19 cellular contexts compared by ENCODE assay signal in the genomic region with DNA sequence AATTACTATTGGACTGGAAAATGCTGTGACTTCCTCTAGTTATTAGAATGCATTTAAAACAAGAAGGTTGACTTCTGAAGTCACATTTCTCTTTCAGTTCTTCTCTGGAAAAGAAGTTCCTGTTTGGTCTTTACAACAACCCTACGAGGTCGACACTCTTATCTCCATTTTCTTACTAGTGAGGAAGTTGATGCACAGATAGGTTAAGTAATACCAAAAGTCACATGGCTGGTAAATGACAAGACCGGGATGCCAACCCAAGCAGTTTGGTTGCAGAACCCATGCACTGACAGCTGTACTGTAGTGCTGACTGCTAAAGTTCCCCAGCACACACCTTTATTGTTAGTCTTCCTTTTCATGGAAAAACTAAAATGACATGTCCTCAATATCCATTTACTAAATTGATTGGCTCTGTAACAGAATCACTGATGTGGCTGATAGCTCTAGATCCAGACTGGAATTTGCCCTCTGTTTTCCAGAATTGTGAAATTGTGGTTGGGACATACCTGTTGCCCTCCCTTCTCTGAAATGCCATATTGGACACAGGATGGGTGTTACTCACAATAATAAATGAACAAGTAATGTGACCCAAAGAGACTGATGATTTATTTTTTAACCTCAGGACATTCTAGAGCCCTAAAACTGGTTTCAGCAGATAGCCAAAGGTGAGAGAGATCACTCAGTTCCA. TPM values are rescaled to one million over a fixed set of nuclear protein-coding genes. Genes with fewer than 3 reads are reported as not detected.
DNase-seq lines count a peak whose midpoint lies in the region; ATAC-seq, FAIRE-seq and TF ChIP-seq lines count a peak whose summit lies in the region.
"Had no signal": no experiment of that assay in that cellular context is flagged by ENCODE, and none has a peak within 500 bp of the region (broad histone marks: within the 10 kb centered on the region; RNA-seq: fewer than 3 reads in every experiment).

No MANE protein-coding gene starts in this region.

- FAIRE-seq in GM12892 (lab: Jason Lieb, UNC) = peak; percentile 27

- H3K9me3 Mint-ChIP-seq in activated T-helper 17 cell treated with anti-CD3 and anti-CD28 coated beads, Interleukin-2, amount 50 U/mL, for 72 hours = no peaks in the 10 kb centered on the region
- no peaks in the 10 kb centered on the region for H3K9me3 Mint-ChIP-seq in activated CD4-positive, alpha-beta memory T cell treated with anti-CD3 and anti-CD28 coated beads for 36 hours
- H3K9me3 Mint-ChIP-seq: T-cell had no signal

- peaks cover 23% of the 10 kb centered on the region for H3K36me3 Mint-ChIP-seq in activated T-helper 17 cell treated with anti-CD3 and anti-CD28 coated beads, Interleukin-2, amount 50 U/mL, for 72 hours (ENCODE audit: low read depth)
- peaks cover 11% of the 10 kb centered on the region for H3K36me3 Mint-ChIP-seq in activated CD4-positive, alpha-beta memory T cell treated with anti-CD3 and anti-CD28 coated beads for 36 hours

- no peak overlapping the region for H3K4me3 Mint-ChIP-seq in activated T-helper 17 cell treated with anti-CD3 and anti-CD28 coated beads, Interleukin-2, amount 50 U/mL, for 72 hours
- no peak overlapping the region for H3K4me3 Mint-ChIP-seq in activated CD4-positive, alpha-beta memory T cell treated with anti-CD3 and anti-CD28 coated beads for 36 hours
- H3K4me3 Mint-ChIP-seq: activated CD8-positive, alpha-beta T cell treated with anti-CD3 and anti-CD28 coated beads, Interleukin-2, amount 10 ng/mL, durations not matched to agents 7 days and 5 days; activated naive CD8-positive, alpha-beta T cell treated with anti-CD3 and anti-CD28 coated beads, Interleukin-2, amount 10 ng/mL, durations not matched to agents 7 days and 5 days; brain; T-cell had no signal

- intact Hi-C loops in activated CD4-positive, alpha-beta memory T cell treated with anti-CD3 and anti-CD28 coated beads for 36 hours (cut with micrococcal nuclease) = no loop called here

- DNase-seq in GM12892 (ENCODE audit: insufficient read length) (no peak), NOMO-1 (lab: John Stamatoyannopoulos, UW; ENCODE audit: unreplicated experiment in 2 of 2) (peak; percentile 68 to 97), putamen (ENCODE audit: low spot score) (peak; percentile 39), NCI-H774 (lab: John Stamatoyannopoulos, UW) (no peak), NCI-H2107 (lab: John Stamatoyannopoulos, UW) (no peak)
- no peak for DNase-seq in activated CD4-positive, alpha-beta memory T cell treated with anti-CD3 and anti-CD28 coated beads for 36 hours
- DNase-seq in stimulated activated CD4-positive, alpha-beta T cell treated with anti-CD3 and anti-CD28 coated beads, Interleukin-12 subunit alpha, Interleukin-12 subunit beta, amount 100 ng/mL, for 4 hours = no peak
- DNase-seq: activated CD8-positive, alpha-beta T cell treated with anti-CD3 and anti-CD28 coated beads, Interleukin-2, amount 10 ng/mL, durations not matched to agents 7 days and 5 days; activated naive CD8-positive, alpha-beta T cell treated with anti-CD3 and anti-CD28 coated beads, Interleukin-2, amount 10 ng/mL, durations not matched to agents 7 days and 5 days; Calu3; EL; Karpas-422; NCI-H1436 treated with DMSO at 0.1 percent for 48 hours; NCI-H226; occipital lobe; stimulated activated CD4-positive, alpha-beta T cell treated with anti-CD3 and anti-CD28 coated beads, Interleukin-2, amount 100 ng/mL, for 48 hours; T-cell had no signal

- peak overlapping the region; percentile 19 for H3K27ac Mint-ChIP-seq in activated T-helper 17 cell treated with anti-CD3 and anti-CD28 coated beads, Interleukin-2, amount 50 U/mL, for 72 hours
- no peak overlapping the region for H3K27ac Mint-ChIP-seq in activated CD4-positive, alpha-beta memory T cell treated with anti-CD3 and anti-CD28 coated beads for 36 hours
- H3K27ac Mint-ChIP-seq: activated CD8-positive, alpha-beta T cell treated with anti-CD3 and anti-CD28 coated beads, Interleukin-2, amount 10 ng/mL, durations not matched to agents 7 days and 5 days; activated naive CD8-positive, alpha-beta T cell treated with anti-CD3 and anti-CD28 coated beads, Interleukin-2, amount 10 ng/mL, durations not matched to agents 7 days and 5 days; T-cell had no signal

- POLR2A ChIA-PET in activated CD4-positive, alpha-beta memory T cell treated with anti-CD3 and anti-CD28 coated beads for 36 hours (lab: Charles Lee) = no interaction called here

- H3K27me3 Mint-ChIP-seq in activated T-helper 17 cell treated with anti-CD3 and anti-CD28 coated beads, Interleukin-2, amount 50 U/mL, for 72 hours = no peaks in the 10 kb centered on the region
- no peaks in the 10 kb centered on the region for H3K27me3 Mint-ChIP-seq in activated CD4-positive, alpha-beta memory T cell treated with anti-CD3 and anti-CD28 coated beads for 36 hours
- H3K27me3 Mint-ChIP-seq: activated naive CD8-positive, alpha-beta T cell treated with anti-CD3 and anti-CD28 coated beads, Interleukin-2, amount 10 ng/mL, durations not matched to agents 7 days and 5 days; brain; T-cell had no signal

- TF ChIP-seq POLR2A in GM12892 (IDR thresholded peaks at IDR 0.05; ENCODE audit: low read depth, low read length) = no peak

- peak; percentile 52 for ATAC-seq in activated T-helper 17 cell treated with anti-CD3 and anti-CD28 coated beads, Interleukin-2, amount 50 U/mL, for 72 hours (replicated peaks)
- ATAC-seq: activated CD8-positive, alpha-beta T cell treated with anti-CD3 and anti-CD28 coated beads, Interleukin-2, amount 10 ng/mL, durations not matched to agents 7 days and 5 days; T-cell had no signal

- CTCF ChIA-PET in activated CD4-positive, alpha-beta memory T cell treated with anti-CD3 and anti-CD28 coated beads for 36 hours (lab: Charles Lee) = no interaction called here

- H3K4me1 Mint-ChIP-seq in activated T-helper 17 cell treated with anti-CD3 and anti-CD28 coated beads, Interleukin-2, amount 50 U/mL, for 72 hours = peaks cover 7% of the 10 kb centered on the region
- H3K4me1 Mint-ChIP-seq in activated CD4-positive, alpha-beta memory T cell treated with anti-CD3 and anti-CD28 coated beads for 36 hours (ENCODE audit: low read depth) = no peaks in the 10 kb centered on the region
- H3K4me1 Mint-ChIP-seq: activated naive CD8-positive, alpha-beta T cell treated with anti-CD3 and anti-CD28 coated beads, Interleukin-2, amount 10 ng/mL, durations not matched to agents 7 days and 5 days; brain; T-cell had no signal

RNA-seq across cellular contexts. Expression of a gene that starts 9.4 kb away (rescaled TPM):
- 0.04 TPM for polyA plus RNA-seq in GM12892 (2012; ENCODE audit: missing spikeins)
- total RNA-seq in activated T-helper 17 cell treated with anti-CD3 and anti-CD28 coated beads, Interleukin-2, amount 50 U/mL, for 72 hours = under 1 TPM; 0.24 to 0.32 TPM
- total RNA-seq in activated CD4-positive, alpha-beta memory T cell treated with anti-CD3 and anti-CD28 coated beads for 36 hours = under 1 TPM; 0.17 to 0.19 TPM
- total RNA-seq: Calu3 had no signal

Comparison
In these comparisons a context has a peak if more than half of its experiments do, and no peak if none do; other contexts are left out.
1. DNase-seq: peak in NOMO-1 (2 of 2) and putamen (single experiment); none in GM12892 (single experiment), NCI-H774 (single experiment), NCI-H2107 (single experiment), activated CD4-positive, alpha-beta memory T cell treated with anti-CD3 and anti-CD28 coated beads for 36 hours (single experiment) and stimulated activated CD4-positive, alpha-beta T cell treated with anti-CD3 and anti-CD28 coated beads, Interleukin-12 subunit alpha, Interleukin-12 subunit beta, amount 100 ng/mL, for 4 hours (single experiment).